10 cellular contexts compared by ENCODE assay signal in the genomic region with DNA sequence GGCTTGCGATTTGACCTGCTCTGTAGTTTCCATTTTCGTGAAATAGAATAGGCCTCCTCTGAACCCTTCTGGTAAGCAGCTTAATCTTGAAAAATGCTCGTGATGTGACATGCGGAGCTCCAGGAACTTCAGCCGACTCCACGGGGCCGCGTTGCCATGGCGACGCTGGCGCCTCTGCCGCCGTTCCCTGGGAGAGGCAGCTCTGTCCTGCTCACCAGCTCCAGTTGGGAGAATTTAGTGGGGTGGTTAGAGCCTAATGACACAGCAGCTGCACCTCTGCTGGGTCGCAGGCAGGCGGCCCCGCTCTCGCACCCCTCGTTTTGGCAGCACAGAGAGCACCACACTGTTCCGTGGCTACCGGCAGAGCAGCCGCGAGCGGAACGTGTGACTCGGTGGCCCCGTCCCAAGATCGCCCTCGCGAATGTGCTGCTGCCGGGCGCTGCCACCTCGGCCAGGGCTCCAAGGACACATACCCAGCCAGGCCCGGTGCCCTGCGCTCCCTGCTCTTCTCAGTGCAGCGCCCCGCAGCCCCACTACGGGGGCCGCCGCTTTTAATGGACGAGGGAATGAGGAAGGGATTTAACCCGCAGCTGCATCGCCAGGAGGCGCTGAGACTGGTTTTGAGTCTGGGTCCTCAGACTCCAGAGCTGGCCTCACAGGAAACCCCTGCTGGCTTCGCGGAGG.
A peak's percentile ranks its signal among the peaks of the same experiment; 100 is the strongest.
DNase-seq lines count a peak whose midpoint lies in the region; ATAC-seq and TF ChIP-seq lines count a peak whose summit lies in the region.
"Had no signal": no experiment of that assay in that cellular context is flagged by ENCODE, and none has a peak within 500 bp of the region (broad histone marks: within the 10 kb centered on the region; RNA-seq: fewer than 3 reads in every experiment).

No MANE protein-coding gene starts in this region.

- H3K9me3 ChIP-seq in HUES6 (ENCODE audit: control insufficient read depth, insufficient read depth, low read depth, low read length) (no peaks in the 10 kb centered on the region), smooth muscle cell (replicated peaks; ENCODE audit: low read depth) (no peaks in the 10 kb centered on the region)

- H3K4me2 ChIP-seq in smooth muscle cell = peak overlapping the region; percentile 74

- H3K9ac ChIP-seq in HUES6 (ENCODE audit: low read length) = no peak overlapping the region
- H3K9ac ChIP-seq in smooth muscle cell (ENCODE audit: low read depth) = no peak overlapping the region

- H3K27me3 ChIP-seq in HUES6 (ENCODE audit: control insufficient read depth, insufficient read depth, low read length) (peaks cover 3% of the 10 kb centered on the region; the same call in 1 of the 2 replicates), smooth muscle cell (ENCODE audit: low read depth) (no peaks in the 10 kb centered on the region)

- no peak for ATAC-seq in HG02763 (IDR thresholded peaks at IDR 0.05; ENCODE audit: unreplicated experiment)
- ATAC-seq: activated CD4-positive, CD25-positive, alpha-beta regulatory T cell treated with anti-CD3 and anti-CD28 coated beads, Interleukin-2, amount 50 U/mL, for 24 hours; left colon had no signal

- H3K79me2 ChIP-seq in smooth muscle cell (ENCODE audit: low read depth) = no peaks in the 10 kb centered on the region

- no peaks in the 10 kb centered on the region for H3F3A ChIP-seq in smooth muscle cell (ENCODE audit: low read depth)

- H3K4me3 ChIP-seq in HUES6 (ENCODE audit: low read depth, low read length) = peak overlapping the region; percentile 60
- peak overlapping the region; percentile 65 for H3K4me3 ChIP-seq in coronary artery
- H3K4me3 ChIP-seq in smooth muscle cell = peak overlapping the region; percentile 24

- H4K20me1 ChIP-seq in smooth muscle cell (ENCODE audit: low read depth) = no peaks in the 10 kb centered on the region

- H3K27ac ChIP-seq in HUES6 (ENCODE audit: low read depth, low read length) (no peak overlapping the region), coronary artery (peak overlapping the region in 1 of 2 donors; percentile 58), smooth muscle cell (ENCODE audit: low read depth) (no peak overlapping the region)

- 41% methylated on average over 45 of the region's 45 CpGs for WGBS in smooth muscle cell (ENCODE audit: low lambda C conversion rate)

- TF ChIP-seq CTCF in coronary artery (IDR thresholded peaks at IDR 0.05) (no peak), smooth muscle cell (IDR thresholded peaks at IDR 0.05; ENCODE audit: borderline replicate concordance, insufficient read depth, poor library complexity, severe bottlenecking) (peak; percentile 5)

- H2AFZ ChIP-seq in smooth muscle cell (ENCODE audit: low read depth) = no peak overlapping the region

- DNase-seq in coronary artery (ENCODE audit: low spot score) = no peak
- DNase-seq in iris pigment epithelial cell (ENCODE audit: low read depth) = peak; percentile 76
- DNase-seq in smooth muscle cell (lab: John Stamatoyannopoulos, UW; ENCODE audit: unreplicated experiment) = peak; percentile 27
- no peak for DNase-seq in NCI-H510A treated with DMSO at 0.1 percent for 48 hours (lab: John Stamatoyannopoulos, UW)
- no peak for DNase-seq in activated effector memory CD4-positive, alpha-beta T cell treated with anti-CD3 and anti-CD28 coated beads, Interleukin-2, amount 50 U/mL, for 16 hours
- no peak for DNase-seq in SKM-1 (lab: John Stamatoyannopoulos, UW; ENCODE audit: unreplicated experiment)
- DNase-seq: left colon had no signal

- H3K4me1 ChIP-seq in HUES6 (ENCODE audit: control insufficient read depth, insufficient read depth, low read length) (peaks cover 6% of the 10 kb centered on the region; the same call in 1 of the 2 replicates), smooth muscle cell (ENCODE audit: low read depth) (peaks cover 9% of the 10 kb centered on the region)

- H3K36me3 ChIP-seq in HUES6 (ENCODE audit: control insufficient read depth, insufficient read depth, low read length) (no peaks in the 10 kb centered on the region), smooth muscle cell (ENCODE audit: low read depth) (no peaks in the 10 kb centered on the region)

Comparison
In these comparisons a context has a peak if more than half of its experiments do, and no peak if none do; other contexts are left out.
1. DNase-seq: peak in iris pigment epithelial cell (single experiment) and smooth muscle cell (single experiment); none in coronary artery (single experiment), NCI-H510A treated with DMSO at 0.1 percent for 48 hours (single experiment), activated effector memory CD4-positive, alpha-beta T cell treated with anti-CD3 and anti-CD28 coated beads, Interleukin-2, amount 50 U/mL, for 16 hours (single experiment) and SKM-1 (single experiment).
2. Peak in every context shown above with its lines, with median percentiles within 50 percentile points of each other: H3K4me3 ChIP-seq.